ENCODE assay signal across 1 cellular context in the genomic region with DNA sequence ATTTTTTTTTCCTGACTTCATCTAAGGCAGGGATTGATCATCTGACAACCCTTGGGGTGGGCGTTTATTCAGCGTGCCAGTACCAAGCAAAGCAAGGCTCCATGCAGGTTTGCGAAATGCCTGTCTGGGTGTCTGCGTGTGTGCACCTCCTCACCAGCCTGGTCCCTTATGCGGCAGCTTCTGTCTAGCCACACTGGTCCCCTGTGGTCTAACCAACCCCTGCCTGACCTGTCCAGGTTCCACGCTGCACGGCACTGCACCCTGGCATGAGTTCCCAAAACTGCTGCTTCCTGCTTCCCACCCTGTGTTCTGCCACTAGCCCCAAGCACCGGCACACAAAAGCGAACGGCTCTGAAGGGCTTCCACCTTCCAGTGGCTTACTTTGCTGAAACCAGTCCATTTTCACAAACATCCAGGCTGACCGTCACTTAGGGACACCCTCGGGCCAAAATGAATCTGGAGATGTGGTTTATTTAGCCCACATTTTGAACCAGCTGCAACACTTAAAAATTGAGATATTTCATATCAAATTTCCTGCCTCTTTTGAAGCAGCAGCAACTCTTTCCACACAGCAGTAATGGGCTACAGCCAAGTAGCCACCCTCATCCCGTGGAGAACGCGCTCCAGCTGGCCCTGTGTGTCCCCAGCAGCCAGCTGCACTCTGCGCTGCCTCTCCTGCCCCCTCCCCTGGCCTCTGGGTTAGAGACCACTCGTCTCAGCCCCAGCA.
TF ChIP-seq lines count a peak whose summit lies in the region.

No MANE protein-coding gene starts in this region.

TF ChIP-seq in H1, 55 proteins besides CTCF, POLR2A, EP300 and RAD21:
- TF ChIP-seq RNF2 (IDR thresholded peaks at IDR 0.05; ENCODE audit: borderline replicate concordance, low read depth, low read length, missing control alignments, poor library complexity, severe bottlenecking) = no peak
